8 cellular contexts compared by ENCODE assay signal in the genomic region with DNA sequence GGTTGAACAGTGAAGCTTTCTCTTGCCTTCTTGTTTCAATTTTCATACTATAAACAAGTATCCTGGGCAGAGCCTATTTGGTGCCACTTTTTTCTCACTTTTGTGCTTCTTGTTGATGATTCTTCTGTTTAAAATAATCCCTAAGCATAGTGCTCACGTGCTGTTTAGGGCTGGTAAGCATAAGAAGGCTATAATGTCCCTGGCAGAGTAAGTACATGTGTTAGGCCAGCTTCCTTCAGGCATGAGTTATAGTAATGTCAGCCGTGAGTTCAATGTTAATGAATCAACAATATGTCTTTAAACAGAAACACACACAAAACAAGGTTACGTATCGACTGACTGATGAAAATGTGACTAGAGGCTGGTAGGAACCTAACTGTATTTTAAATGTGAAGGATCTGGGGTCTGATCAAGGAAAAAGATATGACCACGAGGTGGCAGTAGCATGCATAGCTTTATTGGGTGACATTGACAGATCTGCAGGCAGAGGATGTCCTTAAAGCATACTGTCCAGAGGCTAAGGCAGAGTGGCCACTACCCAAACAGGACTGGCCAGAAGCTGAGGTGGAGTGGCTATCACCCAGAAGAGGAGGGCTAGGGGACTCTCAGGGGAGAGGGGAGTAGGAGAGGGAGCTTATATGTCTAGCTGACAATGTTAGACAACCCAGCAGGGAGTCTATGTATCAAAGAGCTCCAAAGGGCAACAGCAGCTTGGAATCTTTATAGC.
A peak's percentile ranks its signal among the peaks of the same experiment; 100 is the strongest.
DNase-seq lines count a peak whose midpoint lies in the region; ATAC-seq and TF ChIP-seq lines count a peak whose summit lies in the region.

No MANE protein-coding gene starts in this region.

- peak; percentile 42 to 81 (median 76) for TF ChIP-seq CTCF in prostate gland (IDR thresholded peaks at IDR 0.05)

- H3K27ac ChIP-seq in prostate gland: no peak overlapping the region

- H3K27me3 ChIP-seq in MG63: no peaks in the 10 kb centered on the region
- no peaks in the 10 kb centered on the region for H3K27me3 ChIP-seq in prostate gland (replicated peaks; ENCODE audit: insufficient read depth)

- no peaks in the 10 kb centered on the region for H3K4me1 ChIP-seq in prostate gland (replicated peaks)

- in situ Hi-C loops in SK-MEL-5 (cut with HindIII; ENCODE audit: low pct_unique_long_range_greater_than_20kb, low sequenced_read_pairs): no loop called here

- DNase-seq in ELR (ENCODE audit: low read depth) (peak; percentile 69), MG63 (peak; percentile 8), SK-MEL-5 (ENCODE audit: low read depth, low spot score) (peak; percentile 90), glomerular endothelial cell (ENCODE audit: extremely low read depth, low read depth, low spot score) (peak; percentile 47), prostate gland (ENCODE audit: low spot score) (peak; percentile 74)
- peak; percentile 44 for DNase-seq in activated gamma-delta T cell treated with anti-CD3 and anti-CD28 coated beads, Interleukin-2, amount 50 U/mL, for 16 hours (ENCODE audit: low read depth)

- no peaks in the 10 kb centered on the region for H3K9me3 ChIP-seq in MG63
- H3K9me3 ChIP-seq in prostate gland: no peaks in the 10 kb centered on the region

- no peak for TF ChIP-seq POLR2A in prostate gland (IDR thresholded peaks at IDR 0.05)

- WGBS in prostate gland: 27% methylated on average over 5 of the region's 5 CpGs

- ATAC-seq in GM21786 (IDR thresholded peaks at IDR 0.05; ENCODE audit: unreplicated experiment) (peak; percentile 94), HG03196 (IDR thresholded peaks at IDR 0.05; ENCODE audit: unreplicated experiment) (no peak)

- no peaks in the 10 kb centered on the region for H3K36me3 ChIP-seq in MG63
- H3K36me3 ChIP-seq in prostate gland: no peaks in the 10 kb centered on the region

- H3K4me3 ChIP-seq in MG63 (no peak overlapping the region), prostate gland (no peak overlapping the region)

- intact Hi-C loops in prostate gland (cut with DNase I): loop anchor here (10.0 kb wide), 1 partner anchor 724 kb away; no protein-coding TSS in a partner anchor

Comparison
In these comparisons a context has a peak if more than half of its experiments do, and no peak if none do; other contexts are left out.
1. DNase-seq: peak in every context shown above with its lines; median percentile 90 in SK-MEL-5; 74 in prostate gland; 69 in ELR; 47 in glomerular endothelial cell; 44 in activated gamma-delta T cell treated with anti-CD3 and anti-CD28 coated beads, Interleukin-2, amount 50 U/mL, for 16 hours; 8 in MG63.